ENCODE assay signal across 9 cellular contexts in genomic region chr3:55434789-55435188, GRCh38. TPM values are rescaled to one million over a fixed set of nuclear protein-coding genes. Genes with fewer than 3 reads are reported as not detected.
A peak's percentile ranks its signal among the peaks of the same experiment; 100 is the strongest.
DNase-seq lines count a peak whose midpoint lies in the region; ATAC-seq and TF ChIP-seq lines count a peak whose summit lies in the region.
"Had no signal": no experiment of that assay in that cellular context is flagged by ENCODE, and none has a peak within 500 bp of the region (broad histone marks: within the 10 kb centered on the region; RNA-seq: fewer than 3 reads in every experiment).

No MANE protein-coding gene starts in this region.

- H4K8ac ChIP-seq in mesenchymal stem cell (ENCODE audit: low read length) = no peak overlapping the region

- H3K36me3 ChIP-seq in upper lobe of right lung = no peaks in the 10 kb centered on the region
- no peaks in the 10 kb centered on the region for H3K36me3 ChIP-seq in mesenchymal stem cell (ENCODE audit: control insufficient read depth in 1 of 2, insufficient read depth in 2 of 2, low read depth in 1 of 2, low read length in 2 of 2)

- H3K27ac Mint-ChIP-seq in activated naive CD4-positive, alpha-beta T cell treated with anti-CD3 and anti-CD28 coated beads, Interleukin-2, amount 10 ng/mL, durations not matched to agents 7 days and 5 days = no peak overlapping the region
- H3K27ac Mint-ChIP-seq in CD4-positive, alpha-beta T cell = no peak overlapping the region
- H3K27ac Mint-ChIP-seq: T-helper 1 cell treated with Interleukin-12 subunit alpha and Interleukin-12 subunit beta and Interleukin-4 antibody, amounts not matched to agents 30 μg/mL and 1 μg/mL, for 36 hours had no signal

- H3K9me3 Mint-ChIP-seq in activated naive CD4-positive, alpha-beta T cell treated with anti-CD3 and anti-CD28 coated beads, Interleukin-2, amount 10 ng/mL, durations not matched to agents 7 days and 5 days = no peaks in the 10 kb centered on the region
- H3K9me3 Mint-ChIP-seq in CD4-positive, alpha-beta T cell = no peaks in the 10 kb centered on the region
- H3K9me3 Mint-ChIP-seq: T-helper 1 cell treated with Interleukin-12 subunit alpha and Interleukin-12 subunit beta and Interleukin-4 antibody, amounts not matched to agents 30 μg/mL and 1 μg/mL, for 36 hours had no signal

- H3K4me1 ChIP-seq in upper lobe of right lung = no peaks in the 10 kb centered on the region
- H3K4me1 ChIP-seq in mesenchymal stem cell (ENCODE audit: control insufficient read depth, insufficient read depth, low read depth, low read length) = no peaks in the 10 kb centered on the region

- H2AK5ac ChIP-seq in mesenchymal stem cell (ENCODE audit: low read length, severe bottlenecking) = no peak overlapping the region

- no peak overlapping the region for H3K18ac ChIP-seq in mesenchymal stem cell (ENCODE audit: low read depth in 1 of 2, low read length in 2 of 2)

- no peak overlapping the region for H3K9ac ChIP-seq in mesenchymal stem cell (ENCODE audit: low read length)

- intact Hi-C loops in upper lobe of right lung (cut with DNase I) = no loop called here
- intact Hi-C loops in CD4-positive, alpha-beta T cell (cut with DNase I, micrococcal nuclease) = no loop called here

- H3K27me3 Mint-ChIP-seq in activated naive CD4-positive, alpha-beta T cell treated with anti-CD3 and anti-CD28 coated beads, Interleukin-2, amount 10 ng/mL, durations not matched to agents 7 days and 5 days = no peaks in the 10 kb centered on the region
- H3K27me3 Mint-ChIP-seq in CD4-positive, alpha-beta T cell = peaks cover 4% of the 10 kb centered on the region

- H3K4me2 ChIP-seq in mesenchymal stem cell (ENCODE audit: low read length, poor library complexity, severe bottlenecking) = no peak overlapping the region

- peak; percentile 25 for DNase-seq in activated naive CD4-positive, alpha-beta T cell treated with anti-CD3 and anti-CD28 coated beads, Interleukin-2, amount 10 ng/mL, durations not matched to agents 7 days and 5 days
- DNase-seq in activated naive CD4-positive, alpha-beta T cell (lab: John Stamatoyannopoulos, UW) = no peak
- DNase-seq in NCI-H69 (lab: John Stamatoyannopoulos, UW) (peak; percentile 54), epithelial cell of proximal tubule (ENCODE audit: low read depth) (no peak), upper lobe of right lung (no peak), DMS79 treated with DMSO at 0.1 percent for 48 hours (lab: John Stamatoyannopoulos, UW) (no peak), mesenchymal stem cell (no peak)
- no peak for DNase-seq in CD4-positive, alpha-beta T cell

- H3K4me3 Mint-ChIP-seq in activated naive CD4-positive, alpha-beta T cell treated with anti-CD3 and anti-CD28 coated beads, Interleukin-2, amount 10 ng/mL, durations not matched to agents 7 days and 5 days = no peak overlapping the region
- no peak overlapping the region for H3K4me3 Mint-ChIP-seq in CD4-positive, alpha-beta T cell
- H3K4me3 Mint-ChIP-seq: T-helper 1 cell treated with Interleukin-12 subunit alpha and Interleukin-12 subunit beta and Interleukin-4 antibody, amounts not matched to agents 30 μg/mL and 1 μg/mL, for 36 hours had no signal

- H2BK120ac ChIP-seq in mesenchymal stem cell (ENCODE audit: low read depth, low read length) = no peak overlapping the region

- CTCF ChIA-PET in activated naive CD4-positive, alpha-beta T cell treated with anti-CD3 and anti-CD28 coated beads, Interleukin-2, amount 10 ng/mL, durations not matched to agents 7 days and 5 days (lab: Charles Lee) = no interaction called here
- CTCF ChIA-PET in CD4-positive, alpha-beta T cell (lab: Charles Lee) = no interaction called here

- no peak overlapping the region for H4K91ac ChIP-seq in mesenchymal stem cell (ENCODE audit: low read length)

- H3K27me3 ChIP-seq in upper lobe of right lung (no peaks in the 10 kb centered on the region), mesenchymal stem cell (ENCODE audit: control insufficient read depth in 1 of 2, insufficient read depth in 1 of 2, low read length in 2 of 2) (peaks cover 0 to 2% of the 10 kb centered on the region in 2 experiments)
- H3K27me3 ChIP-seq in CD4-positive, alpha-beta T cell (ENCODE audit: control insufficient read depth, insufficient read depth, low read length) = no peaks in the 10 kb centered on the region

- H3K27ac ChIP-seq in upper lobe of right lung = no peak overlapping the region
- no peak overlapping the region for H3K27ac ChIP-seq in CD4-positive, alpha-beta T cell (ENCODE audit: low read depth, low read length)
- no peak overlapping the region for H3K27ac ChIP-seq in mesenchymal stem cell (ENCODE audit: low read length, poor library complexity, severe bottlenecking)

- H2BK12ac ChIP-seq in mesenchymal stem cell (ENCODE audit: low read length in 2 of 2) = no peak overlapping the region

- no peak overlapping the region for H3K14ac ChIP-seq in mesenchymal stem cell (ENCODE audit: low read length in 2 of 2)

- no peak overlapping the region for H3K4me3 ChIP-seq in epithelial cell of proximal tubule (ENCODE audit: low read depth, low read length)
- no peak overlapping the region for H3K4me3 ChIP-seq in upper lobe of right lung
- H3K4me3 ChIP-seq in mesenchymal stem cell (ENCODE audit: insufficient read depth in 1 of 2, low read depth in 1 of 2, low read length in 2 of 2) = no peak overlapping the region

- no CpG with 5 or more reads among the region's 1 CpG for WGBS in mesenchymal stem cell

- no peak overlapping the region for H2BK15ac ChIP-seq in mesenchymal stem cell (ENCODE audit: low read depth, poor library complexity, severe bottlenecking)

- H3K36me3 Mint-ChIP-seq in activated naive CD4-positive, alpha-beta T cell treated with anti-CD3 and anti-CD28 coated beads, Interleukin-2, amount 10 ng/mL, durations not matched to agents 7 days and 5 days = no peaks in the 10 kb centered on the region
- no peaks in the 10 kb centered on the region for H3K36me3 Mint-ChIP-seq in CD4-positive, alpha-beta T cell (ENCODE audit: low read depth)

- H3K79me1 ChIP-seq in mesenchymal stem cell (replicated peaks; ENCODE audit: low read length, poor library complexity, severe bottlenecking) = no peaks in the 10 kb centered on the region

- H3K23ac ChIP-seq in mesenchymal stem cell (ENCODE audit: low read length in 2 of 2) = no peak overlapping the region

- H3K9me3 ChIP-seq in upper lobe of right lung = no peaks in the 10 kb centered on the region
- no peaks in the 10 kb centered on the region for H3K9me3 ChIP-seq in CD4-positive, alpha-beta T cell (ENCODE audit: control insufficient read depth, low read length)
- no peaks in the 10 kb centered on the region for H3K9me3 ChIP-seq in mesenchymal stem cell (ENCODE audit: control insufficient read depth, low read length)

- ATAC-seq in upper lobe of right lung = peak; percentile 64
- no peak for ATAC-seq in CD4-positive, alpha-beta T cell (ENCODE audit: poor library complexity)

- H2AFZ ChIP-seq in mesenchymal stem cell (ENCODE audit: low read depth, low read length) = no peak overlapping the region

- peak; percentile 76 for TF ChIP-seq CTCF in epithelial cell of proximal tubule (conservative IDR thresholded peaks at IDR 0.05; ENCODE audit: low read depth, low read length)
- peak; percentile 50 for TF ChIP-seq CTCF in upper lobe of right lung (IDR thresholded peaks at IDR 0.05)
- no peak for TF ChIP-seq CTCF in CD4-positive, alpha-beta T cell (IDR thresholded peaks at IDR 0.05)

- H2BK5ac ChIP-seq in mesenchymal stem cell (ENCODE audit: low read depth, low read length, poor library complexity, severe bottlenecking) = no peak overlapping the region

- no peaks in the 10 kb centered on the region for H3K4me1 Mint-ChIP-seq in activated naive CD4-positive, alpha-beta T cell treated with anti-CD3 and anti-CD28 coated beads, Interleukin-2, amount 10 ng/mL, durations not matched to agents 7 days and 5 days
- H3K4me1 Mint-ChIP-seq in CD4-positive, alpha-beta T cell (ENCODE audit: low read depth) = no peaks in the 10 kb centered on the region

- POLR2A ChIA-PET in CD4-positive, alpha-beta T cell (lab: Charles Lee) = no interaction called here

- no peak overlapping the region for H3K4ac ChIP-seq in mesenchymal stem cell (ENCODE audit: low read depth in 1 of 2, low read length in 2 of 2)

RNA-seq across cellular contexts. Expression of gene WNT5A, which starts 52.3 kb away (rescaled TPM):
- total RNA-seq in epithelial cell of proximal tubule (4.4 and 12.5 TPM in 2 replicates), upper lobe of right lung (24.5 TPM)
- under 1 TPM in 1 of 2 experiments, not detected in 1; 0.06 TPM for total RNA-seq in CD4-positive, alpha-beta T cell
- polyA plus RNA-seq in mesenchymal stem cell (2013, experiment 1 of 2) = 239 TPM
- polyA plus RNA-seq in mesenchymal stem cell (2013, experiment 2 of 2) = 239 TPM

Comparison
In these comparisons a context has a peak if more than half of its experiments do, and no peak if none do; other contexts are left out.
1. DNase-seq: peak in activated naive CD4-positive, alpha-beta T cell treated with anti-CD3 and anti-CD28 coated beads, Interleukin-2, amount 10 ng/mL, durations not matched to agents 7 days and 5 days (single experiment) and NCI-H69 (single experiment); none in activated naive CD4-positive, alpha-beta T cell (0 of 4), epithelial cell of proximal tubule (single experiment), upper lobe of right lung (single experiment), CD4-positive, alpha-beta T cell (0 of 10), DMS79 treated with DMSO at 0.1 percent for 48 hours (single experiment) and mesenchymal stem cell (single experiment).